ENCODE assay signal across 1 cellular context in genomic region chr1:28565040-28565439, GRCh38.
TF ChIP-seq lines count a peak whose summit lies in the region.

No MANE protein-coding gene starts in this region.

TF ChIP-seq in K562, 482 proteins besides CTCF, POLR2A, EP300 and RAD21:
- TF ChIP-seq RREB1 (CRISPR knock-in tag; IDR thresholded peaks at IDR 0.05), result no peak
- no peak for TF ChIP-seq RBM17 (IDR thresholded peaks at IDR 0.05; ENCODE audit: borderline replicate concordance, low read depth, low read length)
- TF ChIP-seq TEAD4 (IDR thresholded peaks at IDR 0.05; ENCODE audit: low read length), result no peak
- no peak for TF ChIP-seq TEAD4 (CRISPR knock-in tag; IDR thresholded peaks at IDR 0.05; ENCODE audit: borderline replicate concordance)
- TF ChIP-seq NFIX (CRISPR knock-in tag; IDR thresholded peaks at IDR 0.05; ENCODE audit: low read depth), result no peak
- no peak for TF ChIP-seq TBP (optimal IDR thresholded peaks at IDR 0.05; ENCODE audit: low read depth, low read length)
- no peak for TF ChIP-seq SETDB1 (IDR thresholded peaks at IDR 0.05; ENCODE audit: low read length)
- TF ChIP-seq CBX3 (IDR thresholded peaks at IDR 0.05; ENCODE audit: borderline replicate concordance in 1 of 2, low read length in 2 of 2), result no peak
- TF ChIP-seq ZFP91 (CRISPR knock-in tag; IDR thresholded peaks at IDR 0.05), result no peak
- no peak for TF ChIP-seq MLX (CRISPR knock-in tag; conservative IDR thresholded peaks at IDR 0.05)
